27 cellular contexts compared by ENCODE assay signal in the genomic region with DNA sequence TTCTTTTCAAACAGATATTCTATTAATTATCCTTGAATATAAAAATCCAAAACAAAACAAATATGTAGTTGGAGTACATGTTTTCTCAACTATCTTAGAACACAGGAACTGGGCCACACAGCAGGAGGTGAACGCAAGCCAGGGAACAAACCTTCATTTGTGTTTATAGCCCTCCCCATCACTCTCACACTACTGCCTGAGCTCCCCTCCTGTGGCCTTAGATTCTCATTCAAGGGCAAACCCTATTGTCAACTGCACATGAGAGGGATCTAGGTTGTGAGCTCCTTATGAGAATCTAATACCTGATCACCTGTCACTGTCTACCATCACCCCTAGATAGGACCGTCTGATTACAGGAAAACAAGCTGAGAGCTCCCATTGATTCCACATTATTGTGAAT.
"Had no signal": no experiment of that assay in that cellular context is flagged by ENCODE, and none has a peak within 500 bp of the region (broad histone marks: within the 10 kb centered on the region; RNA-seq: fewer than 3 reads in every experiment).

No MANE protein-coding gene starts in this region.

- H3K27me3 Mint-ChIP-seq: naive thymus-derived CD4-positive, alpha-beta T cell; natural killer cell treated with Interleukin-12 subunit alpha and Interleukin-12 subunit beta and Interleukin-15 and Interleukin-18, amount 100 ng/mL, for 72 hours; stimulated activated naive CD8-positive, alpha-beta T cell treated with anti-CD3 and anti-CD28 coated beads, Interleukin-15, Interleukin-2, amounts not matched to agents 100 ng/mL and 50 ng/mL, for 24 hours; type B pancreatic cell had no signal

- H3K4me1 ChIP-seq: left ventricle myocardium inferior, pancreas, prostate gland, spleen, suprapubic skin, tibial nerve, uterus had no signal

- H3K4me3 Mint-ChIP-seq: naive thymus-derived CD4-positive, alpha-beta T cell; natural killer cell treated with Interleukin-12 subunit alpha and Interleukin-12 subunit beta and Interleukin-15 and Interleukin-18, amount 100 ng/mL, for 72 hours; neural crest cell; stimulated activated effector memory CD8-positive, alpha-beta T cell treated with anti-CD3 and anti-CD28 coated beads, Interleukin-12 subunit alpha, Interleukin-12 subunit beta, amount 100 ng/mL, for 72 hours; stimulated activated naive CD8-positive, alpha-beta T cell treated with anti-CD3 and anti-CD28 coated beads, Interleukin-15, Interleukin-2, amounts not matched to agents 100 ng/mL and 50 ng/mL, for 24 hours; type B pancreatic cell had no signal

- H3K9me3 Mint-ChIP-seq: neural crest cell, type B pancreatic cell had no signal

- H3K27ac Mint-ChIP-seq: naive thymus-derived CD4-positive, alpha-beta T cell; natural killer cell treated with Interleukin-12 subunit alpha and Interleukin-12 subunit beta and Interleukin-15 and Interleukin-18, amount 100 ng/mL, for 72 hours; stimulated activated effector memory CD8-positive, alpha-beta T cell treated with anti-CD3 and anti-CD28 coated beads, Interleukin-12 subunit alpha, Interleukin-12 subunit beta, amount 100 ng/mL, for 72 hours; stimulated activated naive CD8-positive, alpha-beta T cell treated with anti-CD3 and anti-CD28 coated beads, Interleukin-15, Interleukin-2, amounts not matched to agents 100 ng/mL and 50 ng/mL, for 24 hours; type B pancreatic cell had no signal

- H3K4me2 ChIP-seq: hepatocyte had no signal

- H3K36me3 ChIP-seq: left ventricle myocardium inferior, pancreas, prostate gland, spleen, suprapubic skin, thoracic aorta, tibial nerve, uterus had no signal

- H3K36me3 Mint-ChIP-seq: stimulated activated effector memory CD8-positive, alpha-beta T cell treated with anti-CD3 and anti-CD28 coated beads, Interleukin-12 subunit alpha, Interleukin-12 subunit beta, amount 100 ng/mL, for 72 hours; type B pancreatic cell had no signal

- H3K4me3 ChIP-seq: hepatocyte, left ventricle myocardium inferior, lung, mucosa of descending colon, pancreas, prostate gland, skin epidermis, spleen, suprapubic skin, thoracic aorta, tibial nerve, uterus had no signal

- H3K79me2 ChIP-seq: hepatocyte had no signal

- FAIRE-seq: pancreas had no signal

- H2AFZ ChIP-seq: hepatocyte had no signal

- H3K9me3 ChIP-seq: left ventricle myocardium inferior, pancreas, prostate gland, suprapubic skin, thoracic aorta, tibial nerve, uterus had no signal

- H3K4me1 Mint-ChIP-seq: naive thymus-derived CD4-positive, alpha-beta T cell; neural crest cell; stimulated activated effector memory CD8-positive, alpha-beta T cell treated with anti-CD3 and anti-CD28 coated beads, Interleukin-12 subunit alpha, Interleukin-12 subunit beta, amount 100 ng/mL, for 72 hours had no signal

- DNase-seq: islet precursor cell; left ventricle myocardium inferior; midbrain; mucosa of descending colon; naive thymus-derived CD4-positive, alpha-beta T cell; nucleus accumbens; pancreas; posterior cingulate gyrus; retina; right cardiac atrium; spleen; stimulated activated CD4-positive, alpha-beta T cell treated with anti-CD3 and anti-CD28 coated beads, Interleukin-4, amount 100 ng/mL, for 24 hours; stimulated activated naive CD4-positive, alpha-beta T cell; uterus had no signal

- ATAC-seq: mucosa of descending colon; naive thymus-derived CD4-positive, alpha-beta T cell; natural killer cell treated with Interleukin-12 subunit alpha and Interleukin-12 subunit beta and Interleukin-15 and Interleukin-18, amount 100 ng/mL, for 72 hours; pancreas; right cardiac atrium; sciatic nerve; stimulated activated effector memory CD8-positive, alpha-beta T cell treated with anti-CD3 and anti-CD28 coated beads, Interleukin-12 subunit alpha, Interleukin-12 subunit beta, amount 100 ng/mL, for 72 hours had no signal

- H3K27ac ChIP-seq: hepatocyte, left ventricle myocardium inferior, pancreas, prostate gland, skin epidermis, spleen, suprapubic skin, thoracic aorta, tibial nerve, uterus had no signal

- H3K27me3 ChIP-seq: hepatocyte, pancreas, spleen, suprapubic skin, tibial nerve, uterus had no signal
